32 cellular contexts compared by ENCODE assay signal in genomic region chr7:156101355-156101754, GRCh38.
"Had no signal": no experiment of that assay in that cellular context is flagged by ENCODE, and none has a peak within 500 bp of the region (broad histone marks: within the 10 kb centered on the region; RNA-seq: fewer than 3 reads in every experiment).

No MANE protein-coding gene starts in this region.

- H3K27me3 ChIP-seq: adrenal gland, body of pancreas, Peyer's patch had no signal

- H3K4me3 Mint-ChIP-seq: activated CD4-positive, alpha-beta memory T cell treated with anti-CD3 and anti-CD28 coated beads for 36 hours; activated CD4-positive, alpha-beta T cell treated with anti-CD3 and anti-CD28 coated beads for 36 hours; activated naive CD4-positive, alpha-beta T cell treated with anti-CD3 and anti-CD28 coated beads for 36 hours; activated T-cell treated with anti-CD3 and anti-CD28 coated beads, Interleukin-2, amount 50 U/mL, for 4 hours; activated T-helper 1 cell treated with anti-CD3 and anti-CD28 coated beads, Interleukin-12 subunit alpha, Interleukin-12 subunit beta, Interleukin-2, Interleukin-4 antibody, amounts not matched to agents 30 ng/mL and 10 ng/mL and 1 ng/mL, durations not matched to agents 14 hours and 24 hours and 36 hours had no signal

- ATAC-seq: activated CD4-positive, alpha-beta T cell treated with anti-CD3 and anti-CD28 coated beads for 36 hours; activated naive CD4-positive, alpha-beta T cell treated with anti-CD3 and anti-CD28 coated beads, Interleukin-2, amount 50 U/mL, for 72 hours; activated T-cell treated with anti-CD3 and anti-CD28 coated beads, Interleukin-2, amount 50 U/mL, for 4 hours; body of pancreas; PC-3 had no signal

- H3K27ac Mint-ChIP-seq: activated CD4-positive, alpha-beta memory T cell treated with anti-CD3 and anti-CD28 coated beads for 36 hours; activated CD4-positive, alpha-beta T cell treated with anti-CD3 and anti-CD28 coated beads for 36 hours; activated naive CD4-positive, alpha-beta T cell treated with anti-CD3 and anti-CD28 coated beads for 36 hours; activated naive CD4-positive, alpha-beta T cell treated with anti-CD3 and anti-CD28 coated beads, Interleukin-2, amount 50 U/mL, for 72 hours; activated T-helper 1 cell treated with anti-CD3 and anti-CD28 coated beads, Interleukin-12 subunit alpha, Interleukin-12 subunit beta, Interleukin-2, Interleukin-4 antibody, amounts not matched to agents 30 ng/mL and 10 ng/mL and 1 ng/mL, durations not matched to agents 14 hours and 24 hours and 36 hours had no signal

- DNase-seq: activated CD4-positive, alpha-beta memory T cell treated with anti-CD3 and anti-CD28 coated beads for 36 hours; activated CD4-positive, alpha-beta T cell treated with anti-CD3 and anti-CD28 coated beads for 36 hours; activated CD4-positive, alpha-beta T cell treated with anti-CD3 and anti-CD28 coated beads, Interleukin-2, amount 50 U/mL, for 1 hour; activated CD8-positive, alpha-beta memory T cell treated with anti-CD3 and anti-CD28 coated beads, Interleukin-2, amount 50 U/mL, for 4 hours; activated gamma-delta T cell treated with Interleukin-2 at 50 U/mL for 16 hours; activated naive CD4-positive, alpha-beta T cell treated with anti-CD3 and anti-CD28 coated beads for 36 hours; activated T-cell treated with anti-CD3 and anti-CD28 coated beads for 4 hours; activated T-cell treated with anti-CD3 and anti-CD28 coated beads, Interleukin-2, amount 50 U/mL, for 4 hours; adrenal gland; body of pancreas; caudate nucleus; cerebellar nuclear complex; NCI-H1048; NCI-H1436 treated with DMSO at 0.1 percent for 48 hours; NCI-H187; NCI-H2029 treated with DMSO at 0.1 percent for 48 hours; NCI-H2107; NCI-H2171; NCI-H510A; NCI-H526; NCI-H748 treated with DMSO at 0.1 percent for 48 hours; NK-92 treated with Interleukin-12 subunit alpha and Interleukin-12 subunit beta, amount 100 ng/mL, for 24 hours; PC-3; Peyer's patch; RPMI8226; SIG-M5; SW 1271; T1000 had no signal

- H3K36me3 ChIP-seq: adrenal gland, breast epithelium, Peyer's patch had no signal

- H3K4me3 ChIP-seq: adrenal gland, body of pancreas, breast epithelium, Peyer's patch had no signal

- H3K27ac ChIP-seq: adrenal gland, body of pancreas, breast epithelium, Peyer's patch had no signal

- H3K27me3 Mint-ChIP-seq: activated CD4-positive, alpha-beta T cell treated with anti-CD3 and anti-CD28 coated beads for 36 hours had no signal

- H3K36me3 Mint-ChIP-seq: activated CD4-positive, alpha-beta memory T cell treated with anti-CD3 and anti-CD28 coated beads for 36 hours; activated naive CD4-positive, alpha-beta T cell treated with anti-CD3 and anti-CD28 coated beads, Interleukin-2, amount 50 U/mL, for 72 hours had no signal

- H3K4me1 ChIP-seq: body of pancreas, breast epithelium, Peyer's patch had no signal

- H3K9me3 ChIP-seq: adrenal gland, body of pancreas, breast epithelium, Peyer's patch had no signal

- H3K9me3 Mint-ChIP-seq: activated CD4-positive, alpha-beta memory T cell treated with anti-CD3 and anti-CD28 coated beads for 36 hours; activated naive CD4-positive, alpha-beta T cell treated with anti-CD3 and anti-CD28 coated beads for 36 hours; activated naive CD4-positive, alpha-beta T cell treated with anti-CD3 and anti-CD28 coated beads, Interleukin-2, amount 50 U/mL, for 72 hours; activated T-cell treated with anti-CD3 and anti-CD28 coated beads, Interleukin-2, amount 50 U/mL, for 4 hours; activated T-helper 1 cell treated with anti-CD3 and anti-CD28 coated beads, Interleukin-12 subunit alpha, Interleukin-12 subunit beta, Interleukin-2, Interleukin-4 antibody, amounts not matched to agents 30 ng/mL and 10 ng/mL and 1 ng/mL, durations not matched to agents 14 hours and 24 hours and 36 hours had no signal

- FAIRE-seq: astrocyte had no signal
